In the genomic region with DNA sequence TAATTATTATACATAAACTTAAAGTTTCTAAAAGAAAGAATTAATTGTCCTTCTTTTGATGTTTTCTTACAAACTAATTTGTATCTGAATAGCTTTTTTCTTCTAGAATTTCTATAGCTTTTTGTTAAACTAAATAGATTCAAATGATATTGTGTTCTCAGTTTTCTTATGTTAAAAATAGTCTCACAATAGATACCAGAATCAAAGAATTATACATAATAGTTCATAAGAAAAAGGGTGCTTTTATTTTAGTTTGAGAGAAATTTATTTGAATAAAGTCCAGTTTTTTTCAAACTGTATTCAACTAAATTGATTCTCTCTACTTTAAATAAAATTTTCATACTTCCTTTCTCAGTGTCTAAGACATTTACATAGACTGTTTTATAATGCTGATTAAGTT, we compare ENCODE assay signal across 16 cellular contexts.
DNase-seq lines count a peak whose midpoint lies in the region; ATAC-seq, FAIRE-seq and TF ChIP-seq lines count a peak whose summit lies in the region.
"Had no signal": no experiment of that assay in that cellular context is flagged by ENCODE, and none has a peak within 500 bp of the region (broad histone marks: within the 10 kb centered on the region; RNA-seq: fewer than 3 reads in every experiment).

No MANE protein-coding gene starts in this region.

- no peaks in the 10 kb centered on the region for H3K27me3 Mint-ChIP-seq in GM23338 (ENCODE audit: insufficient read depth, low read depth, poor library complexity)
- H3K27me3 Mint-ChIP-seq: B cell; CD4-positive, alpha-beta T cell had no signal

- no peaks in the 10 kb centered on the region for H4K20me1 ChIP-seq in GM23338 (replicated peaks; ENCODE audit: insufficient read depth)

- H3K27ac Mint-ChIP-seq in GM23338: peak overlapping the region; percentile 90
- H3K27ac Mint-ChIP-seq: B cell; CD4-positive, alpha-beta T cell had no signal

- peak; percentile 30 for DNase-seq in GM23338 (ENCODE audit: low spot score)
- peak; percentile 14 for DNase-seq in NCI-H526 treated with DMSO at 0.1 percent for 48 hours (lab: John Stamatoyannopoulos, UW)
- no peak for DNase-seq in pancreas
- DNase-seq in stimulated activated CD4-positive, alpha-beta T cell treated with anti-CD3 and anti-CD28 coated beads, Interleukin-4, amount 100 ng/mL, for 24 hours: no peak
- no peak for DNase-seq in activated T-cell treated with anti-CD3 and anti-CD28 coated beads for 4 hours
- no peak for DNase-seq in stimulated activated CD4-positive, alpha-beta T cell treated with anti-CD3 and anti-CD28 coated beads, Interleukin-2, amount 100 ng/mL, for 24 hours
- DNase-seq: C1 segment of cervical spinal cord; Calu3; CD4-positive, alpha-beta T cell; DND-41; GF-D8; H7 had no signal

- no peak for TF ChIP-seq CTCF in GM23338 (conservative IDR thresholded peaks at IDR 0.05; ENCODE audit: low read depth in 2 of 2)
- TF ChIP-seq CTCF in pancreas (IDR thresholded peaks at IDR 0.05): no peak

- H3K36me3 ChIP-seq in GM23338 (ENCODE audit: insufficient read depth) (no peaks in the 10 kb centered on the region), pancreas (no peaks in the 10 kb centered on the region)

- H3K79me2 ChIP-seq in GM23338 (replicated peaks; ENCODE audit: insufficient read depth): no peaks in the 10 kb centered on the region

- H3K4me3 Mint-ChIP-seq in GM23338: peak overlapping the region; percentile 41; the same call in 1 of the 3 replicates
- H3K4me3 Mint-ChIP-seq: B cell; CD4-positive, alpha-beta T cell had no signal

- 0 out of 2 replicates have a peak, but pooled peaks cover 3% of the 10 kb centered on the region for H3K9me2 ChIP-seq in GM23338 (ENCODE audit: insufficient read depth)

- intact Hi-C loops in pancreas (cut with DNase I): no loop called here

- H3K27me3 ChIP-seq in GM23338 (ENCODE audit: insufficient read depth) (no peaks in the 10 kb centered on the region), pancreas (no peaks in the 10 kb centered on the region)

- H3K4me3 ChIP-seq in GM23338 (no peak overlapping the region), pancreas (no peak overlapping the region)
- H3K4me3 ChIP-seq: K562 had no signal

- H3F3A ChIP-seq in GM23338 (replicated peaks; ENCODE audit: low read depth): no peaks in the 10 kb centered on the region

- H3K9me3 ChIP-seq in pancreas: no peaks in the 10 kb centered on the region

- H3K4me1 Mint-ChIP-seq in GM23338: peaks cover 32% of the 10 kb centered on the region
- H3K4me1 Mint-ChIP-seq: B cell had no signal

- H3K36me3 Mint-ChIP-seq in GM23338 (ENCODE audit: low read depth): peaks cover 8% of the 10 kb centered on the region; the same call in 2 of the 3 replicates

- H3K4me1 ChIP-seq in GM23338 (ENCODE audit: insufficient read depth): peaks cover 30% of the 10 kb centered on the region
- no peaks in the 10 kb centered on the region for H3K4me1 ChIP-seq in pancreas

- H3K4me2 ChIP-seq in GM23338: peak overlapping the region; percentile 17

- no peak overlapping the region for H2AFZ ChIP-seq in GM23338

- no peak for ATAC-seq in GM23338
- no peak for ATAC-seq in pancreas
- no peak for ATAC-seq in GM18520 (IDR thresholded peaks at IDR 0.05; ENCODE audit: unreplicated experiment)
- ATAC-seq: K562 had no signal

- FAIRE-seq in endometrium (lab: Jason Lieb, UNC) (peak; percentile 53), pancreas (lab: Jason Lieb, UNC) (peak; percentile 72)
- FAIRE-seq: K562 had no signal

- H3K9me3 Mint-ChIP-seq in GM23338: peaks cover 3% of the 10 kb centered on the region; the same call in 1 of the 3 replicates
- H3K9me3 Mint-ChIP-seq: CD4-positive, alpha-beta T cell had no signal

- H3K27ac ChIP-seq in GM23338 (ENCODE audit: low read depth) (peak overlapping the region; percentile 64), pancreas (no peak overlapping the region)

TF ChIP-seq in GM23338, 12 proteins besides CTCF, POLR2A, EP300 and RAD21 (continues in another document):
- TF ChIP-seq, protein P1, sequence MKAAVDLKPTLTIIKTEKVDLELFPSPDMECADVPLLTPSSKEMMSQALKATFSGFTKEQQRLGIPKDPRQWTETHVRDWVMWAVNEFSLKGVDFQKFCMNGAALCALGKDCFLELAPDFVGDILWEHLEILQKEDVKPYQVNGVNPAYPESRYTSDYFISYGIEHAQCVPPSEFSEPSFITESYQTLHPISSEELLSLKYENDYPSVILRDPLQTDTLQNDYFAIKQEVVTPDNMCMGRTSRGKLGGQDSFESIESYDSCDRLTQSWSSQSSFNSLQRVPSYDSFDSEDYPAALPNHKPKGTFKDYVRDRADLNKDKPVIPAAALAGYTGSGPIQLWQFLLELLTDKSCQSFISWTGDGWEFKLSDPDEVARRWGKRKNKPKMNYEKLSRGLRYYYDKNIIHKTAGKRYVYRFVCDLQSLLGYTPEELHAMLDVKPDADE (IDR thresholded peaks at IDR 0.05): no peak
- TF ChIP-seq, protein P2, sequence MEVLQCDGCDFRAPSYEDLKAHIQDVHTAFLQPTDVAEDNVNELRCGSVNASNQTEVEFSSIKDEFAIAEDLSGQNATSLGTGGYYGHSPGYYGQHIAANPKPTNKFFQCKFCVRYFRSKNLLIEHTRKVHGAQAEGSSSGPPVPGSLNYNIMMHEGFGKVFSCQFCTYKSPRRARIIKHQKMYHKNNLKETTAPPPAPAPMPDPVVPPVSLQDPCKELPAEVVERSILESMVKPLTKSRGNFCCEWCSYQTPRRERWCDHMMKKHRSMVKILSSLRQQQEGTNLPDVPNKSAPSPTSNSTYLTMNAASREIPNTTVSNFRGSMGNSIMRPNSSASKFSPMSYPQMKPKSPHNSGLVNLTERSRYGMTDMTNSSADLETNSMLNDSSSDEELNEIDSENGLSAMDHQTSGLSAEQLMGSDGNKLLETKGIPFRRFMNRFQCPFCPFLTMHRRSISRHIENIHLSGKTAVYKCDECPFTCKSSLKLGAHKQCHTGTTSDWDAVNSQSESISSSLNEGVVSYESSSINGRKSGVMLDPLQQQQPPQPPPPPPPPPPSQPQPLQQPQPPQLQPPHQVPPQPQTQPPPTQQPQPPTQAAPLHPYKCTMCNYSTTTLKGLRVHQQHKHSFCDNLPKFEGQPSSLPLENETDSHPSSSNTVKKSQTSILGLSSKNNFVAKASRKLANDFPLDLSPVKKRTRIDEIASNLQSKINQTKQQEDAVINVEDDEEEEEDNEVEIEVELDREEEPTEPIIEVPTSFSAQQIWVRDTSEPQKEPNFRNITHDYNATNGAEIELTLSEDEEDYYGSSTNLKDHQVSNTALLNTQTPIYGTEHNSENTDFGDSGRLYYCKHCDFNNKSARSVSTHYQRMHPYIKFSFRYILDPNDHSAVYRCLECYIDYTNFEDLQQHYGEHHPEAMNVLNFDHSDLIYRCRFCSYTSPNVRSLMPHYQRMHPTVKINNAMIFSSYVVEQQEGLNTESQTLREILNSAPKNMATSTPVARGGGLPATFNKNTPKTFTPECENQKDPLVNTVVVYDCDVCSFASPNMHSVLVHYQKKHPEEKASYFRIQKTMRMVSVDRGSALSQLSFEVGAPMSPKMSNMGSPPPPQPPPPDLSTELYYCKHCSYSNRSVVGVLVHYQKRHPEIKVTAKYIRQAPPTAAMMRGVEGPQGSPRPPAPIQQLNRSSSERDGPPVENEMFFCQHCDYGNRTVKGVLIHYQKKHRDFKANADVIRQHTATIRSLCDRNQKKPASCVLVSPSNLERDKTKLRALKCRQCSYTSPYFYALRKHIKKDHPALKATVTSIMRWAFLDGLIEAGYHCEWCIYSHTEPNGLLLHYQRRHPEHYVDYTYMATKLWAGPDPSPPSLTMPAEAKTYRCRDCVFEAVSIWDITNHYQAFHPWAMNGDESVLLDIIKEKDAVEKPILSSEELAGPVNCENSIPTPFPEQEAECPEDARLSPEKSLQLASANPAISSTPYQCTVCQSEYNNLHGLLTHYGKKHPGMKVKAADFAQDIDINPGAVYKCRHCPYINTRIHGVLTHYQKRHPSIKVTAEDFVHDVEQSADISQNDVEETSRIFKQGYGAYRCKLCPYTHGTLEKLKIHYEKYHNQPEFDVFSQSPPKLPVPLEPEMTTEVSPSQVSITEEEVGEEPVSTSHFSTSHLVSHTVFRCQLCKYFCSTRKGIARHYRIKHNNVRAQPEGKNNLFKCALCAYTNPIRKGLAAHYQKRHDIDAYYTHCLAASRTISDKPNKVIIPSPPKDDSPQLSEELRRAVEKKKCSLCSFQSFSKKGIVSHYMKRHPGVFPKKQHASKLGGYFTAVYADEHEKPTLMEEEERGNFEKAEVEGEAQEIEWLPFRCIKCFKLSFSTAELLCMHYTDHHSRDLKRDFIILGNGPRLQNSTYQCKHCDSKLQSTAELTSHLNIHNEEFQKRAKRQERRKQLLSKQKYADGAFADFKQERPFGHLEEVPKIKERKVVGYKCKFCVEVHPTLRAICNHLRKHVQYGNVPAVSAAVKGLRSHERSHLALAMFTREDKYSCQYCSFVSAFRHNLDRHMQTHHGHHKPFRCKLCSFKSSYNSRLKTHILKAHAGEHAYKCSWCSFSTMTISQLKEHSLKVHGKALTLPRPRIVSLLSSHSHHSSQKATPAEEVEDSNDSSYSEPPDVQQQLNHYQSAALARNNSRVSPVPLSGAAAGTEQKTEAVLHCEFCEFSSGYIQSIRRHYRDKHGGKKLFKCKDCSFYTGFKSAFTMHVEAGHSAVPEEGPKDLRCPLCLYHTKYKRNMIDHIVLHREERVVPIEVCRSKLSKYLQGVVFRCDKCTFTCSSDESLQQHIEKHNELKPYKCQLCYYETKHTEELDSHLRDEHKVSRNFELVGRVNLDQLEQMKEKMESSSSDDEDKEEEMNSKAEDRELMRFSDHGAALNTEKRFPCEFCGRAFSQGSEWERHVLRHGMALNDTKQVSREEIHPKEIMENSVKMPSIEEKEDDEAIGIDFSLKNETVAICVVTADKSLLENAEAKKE (CRISPR knock-in tag; IDR thresholded peaks at IDR 0.05): no peak
- no peak for TF ChIP-seq POLR2AphosphoS5 (IDR thresholded peaks at IDR 0.05; ENCODE audit: low read depth)
- no peak for TF ChIP-seq EZH2 (IDR thresholded peaks at IDR 0.05; ENCODE audit: low read depth, unreplicated experiment)
- no peak for TF ChIP-seq EZH2phosphoT487 (IDR thresholded peaks at IDR 0.05; ENCODE audit: unreplicated experiment)
- TF ChIP-seq CREB1 (CRISPR knock-in tag; IDR thresholded peaks at IDR 0.05; ENCODE audit: low read depth): no peak
- TF ChIP-seq STAT1 (IDR thresholded peaks at IDR 0.05; ENCODE audit: unreplicated experiment): no peak
- TF ChIP-seq ZNF114 (CRISPR knock-in tag; IDR thresholded peaks at IDR 0.05): no peak
- no peak for TF ChIP-seq NANOG (IDR thresholded peaks at IDR 0.05; ENCODE audit: borderline replicate concordance)

Comparison
In these comparisons a context has a peak if more than half of its experiments do, and no peak if none do; other contexts are left out.
1. DNase-seq: peak in GM23338 (single experiment) and NCI-H526 treated with DMSO at 0.1 percent for 48 hours (single experiment); none in pancreas (0 of 6), stimulated activated CD4-positive, alpha-beta T cell treated with anti-CD3 and anti-CD28 coated beads, Interleukin-4, amount 100 ng/mL, for 24 hours (single experiment), activated T-cell treated with anti-CD3 and anti-CD28 coated beads for 4 hours (single experiment) and stimulated activated CD4-positive, alpha-beta T cell treated with anti-CD3 and anti-CD28 coated beads, Interleukin-2, amount 100 ng/mL, for 24 hours (0 of 2).